ENCODE assay signal across 9 cellular contexts in the genomic region with DNA sequence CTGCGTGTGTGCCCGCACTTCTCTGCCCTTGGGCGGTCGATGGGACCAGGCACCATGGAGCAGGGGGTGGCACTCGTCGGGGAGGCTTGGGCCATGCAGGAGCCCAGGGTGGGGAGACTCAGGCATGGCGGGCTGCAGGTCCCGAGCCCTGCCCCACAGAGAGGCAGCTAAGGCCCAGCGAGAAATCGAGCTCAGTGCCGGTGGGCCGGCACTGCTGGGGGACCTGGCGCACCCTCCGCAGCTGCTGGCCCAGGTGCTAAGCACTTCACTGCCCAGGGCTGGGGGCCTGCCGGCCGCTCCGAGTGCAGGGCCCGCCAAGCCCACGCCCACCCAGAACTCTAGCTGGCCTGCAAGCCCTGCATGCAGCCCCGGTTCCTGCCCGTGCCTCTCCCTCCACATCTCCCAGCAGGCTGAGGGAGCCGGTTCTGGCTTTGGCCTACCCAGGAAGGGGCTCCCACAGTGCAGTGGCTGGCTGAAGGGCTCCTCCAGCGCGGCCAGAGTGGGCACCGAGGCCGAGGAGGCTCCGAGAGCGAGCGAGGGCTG. TPM values are rescaled to one million over a fixed set of nuclear protein-coding genes. Genes with fewer than 3 reads are reported as not detected.
DNase-seq lines count a peak whose midpoint lies in the region; ATAC-seq and TF ChIP-seq lines count a peak whose summit lies in the region.
"Had no signal": no experiment of that assay in that cellular context is flagged by ENCODE, and none has a peak within 500 bp of the region (broad histone marks: within the 10 kb centered on the region; RNA-seq: fewer than 3 reads in every experiment).

No MANE protein-coding gene starts in this region.

- H3K36me3 Mint-ChIP-seq in CD4-positive, CD25-positive, alpha-beta regulatory T cell, result peaks cover 29% of the 10 kb centered on the region
- H3K36me3 Mint-ChIP-seq in central memory CD8-positive, alpha-beta T cell (ENCODE audit: insufficient read depth), result peaks cover 14% of the 10 kb centered on the region

- H4K8ac ChIP-seq in neuronal stem cell (ENCODE audit: low read depth, low read length), result no peak overlapping the region

- ATAC-seq in CD4-positive, CD25-positive, alpha-beta regulatory T cell (ENCODE audit: low read depth in 2 of 2), result no peak
- ATAC-seq in central memory CD8-positive, alpha-beta T cell (replicated peaks; ENCODE audit: extremely low read depth, poor library complexity, severe bottlenecking), result peak; percentile 6
- ATAC-seq in HG02870 (IDR thresholded peaks at IDR 0.05; ENCODE audit: unreplicated experiment) (no peak), GM21619 (IDR thresholded peaks at IDR 0.05; ENCODE audit: unreplicated experiment) (no peak)

- no peak overlapping the region for H3K4ac ChIP-seq in neuronal stem cell (ENCODE audit: low read length)

- H3K27ac Mint-ChIP-seq in CD4-positive, CD25-positive, alpha-beta regulatory T cell, result peak overlapping the region; percentile 88 to 100 (median 99)
- peak overlapping the region; percentile 100 for H3K27ac Mint-ChIP-seq in central memory CD8-positive, alpha-beta T cell (ENCODE audit: low read depth)

- peaks cover 11% of the 10 kb centered on the region for H3K79me2 ChIP-seq in OCI-LY3 (ENCODE audit: low read length)

- peak overlapping the region; percentile 87 for H3K27ac ChIP-seq in CD4-positive, CD25-positive, alpha-beta regulatory T cell (ENCODE audit: insufficient read depth, low read length, poor library complexity, severe bottlenecking)
- H3K27ac ChIP-seq in OCI-LY3 (ENCODE audit: low read length), result peak overlapping the region; percentile 90
- H3K27ac ChIP-seq in neuronal stem cell (replicated peaks; ENCODE audit: low read length), result no peak overlapping the region

- peaks cover 0 to 6% (median 0%) of the 10 kb centered on the region in 7 donors for H3K9me3 Mint-ChIP-seq in CD4-positive, CD25-positive, alpha-beta regulatory T cell
- no peaks in the 10 kb centered on the region for H3K9me3 Mint-ChIP-seq in central memory CD8-positive, alpha-beta T cell

- H3K9me3 ChIP-seq in CD4-positive, CD25-positive, alpha-beta regulatory T cell (ENCODE audit: control insufficient read depth in 2 of 2, low read length in 2 of 2), result no peaks in the 10 kb centered on the region
- no peaks in the 10 kb centered on the region for H3K9me3 ChIP-seq in OCI-LY3 (ENCODE audit: insufficient read depth, low read length)
- H3K9me3 ChIP-seq in neuronal stem cell (replicated peaks in 1 of 2; ENCODE audit: control insufficient read depth in 2 of 2, insufficient read depth in 1 of 2, low read depth in 1 of 2, low read length in 2 of 2), result no peaks in the 10 kb centered on the region

- H3K4me1 Mint-ChIP-seq in CD4-positive, CD25-positive, alpha-beta regulatory T cell, result peaks cover 18 to 44% (median 30%) of the 10 kb centered on the region in 4 donors
- H3K4me1 Mint-ChIP-seq in central memory CD8-positive, alpha-beta T cell, result peaks cover 26% of the 10 kb centered on the region

- H3K9ac ChIP-seq in OCI-LY3 (ENCODE audit: low read length) (peak overlapping the region; percentile 84), neuronal stem cell (ENCODE audit: low read depth, low read length, poor library complexity) (no peak overlapping the region)

- TF ChIP-seq CTCF in OCI-LY3 (IDR thresholded peaks at IDR 0.05; ENCODE audit: low read depth, low read length), result no peak

- H3K4me3 ChIP-seq in CD4-positive, CD25-positive, alpha-beta regulatory T cell (ENCODE audit: low read depth, low read length), result peak overlapping the region; percentile 88
- H3K4me3 ChIP-seq in OCI-LY3 (ENCODE audit: low read length) (peak overlapping the region; percentile 83), neuronal stem cell (ENCODE audit: low read length in 2 of 2) (no peak overlapping the region)

- H3K4me2 ChIP-seq in OCI-LY3 (ENCODE audit: low read length) (peak overlapping the region; percentile 95), neuronal stem cell (ENCODE audit: insufficient read depth, low read length, poor library complexity, severe bottlenecking) (no peak overlapping the region)

- H3K27me3 Mint-ChIP-seq in CD4-positive, CD25-positive, alpha-beta regulatory T cell, result no peaks in the 10 kb centered on the region
- H3K27me3 Mint-ChIP-seq in central memory CD8-positive, alpha-beta T cell, result no peaks in the 10 kb centered on the region

- H3K27me3 ChIP-seq in CD4-positive, CD25-positive, alpha-beta regulatory T cell (ENCODE audit: control insufficient read depth, insufficient read depth, low read length), result no peaks in the 10 kb centered on the region
- no peaks in the 10 kb centered on the region for H3K27me3 ChIP-seq in OCI-LY3 (ENCODE audit: low read depth, low read length)
- H3K27me3 ChIP-seq in neuronal stem cell (ENCODE audit: control insufficient read depth in 3 of 3, insufficient read depth in 3 of 3, low read depth in 1 of 3, low read length in 3 of 3), result no peaks in the 10 kb centered on the region

- no peaks in the 10 kb centered on the region for H4K20me1 ChIP-seq in OCI-LY3 (ENCODE audit: insufficient read depth, low read length)

- no peak overlapping the region for H2BK15ac ChIP-seq in neuronal stem cell (ENCODE audit: low read length)

- H2AFZ ChIP-seq in OCI-LY3 (ENCODE audit: low read depth, low read length), result peak overlapping the region; percentile 90
- no peak overlapping the region for H2AFZ ChIP-seq in neuronal stem cell (ENCODE audit: low read length)

- peaks cover 21% of the 10 kb centered on the region for H3K36me3 ChIP-seq in CD4-positive, CD25-positive, alpha-beta regulatory T cell (ENCODE audit: control insufficient read depth, insufficient read depth, low read length)
- H3K36me3 ChIP-seq in OCI-LY3 (replicated peaks; ENCODE audit: low read depth, low read length) (peaks cover 23% of the 10 kb centered on the region), neuronal stem cell (replicated peaks in 1 of 2; ENCODE audit: control insufficient read depth in 2 of 2, insufficient read depth in 2 of 2, low read length in 2 of 2) (no peaks in the 10 kb centered on the region)

- H3K23ac ChIP-seq in neuronal stem cell (ENCODE audit: low read depth, low read length, poor library complexity), result peak overlapping the region; percentile 31

- H3K79me1 ChIP-seq in neuronal stem cell (ENCODE audit: low read depth, low read length), result no peaks in the 10 kb centered on the region

- peaks cover 29% of the 10 kb centered on the region for H3K4me1 ChIP-seq in CD4-positive, CD25-positive, alpha-beta regulatory T cell (ENCODE audit: control insufficient read depth, insufficient read depth, low read length, poor library complexity, severe bottlenecking)
- peaks cover 29% of the 10 kb centered on the region for H3K4me1 ChIP-seq in OCI-LY3 (ENCODE audit: low read length)
- H3K4me1 ChIP-seq in neuronal stem cell (ENCODE audit: control insufficient read depth in 2 of 2, insufficient read depth in 1 of 2, low read depth in 1 of 2, low read length in 2 of 2), result peaks cover 0 to 1% of the 10 kb centered on the region in 2 donors

- no peak overlapping the region for H2BK5ac ChIP-seq in neuronal stem cell (ENCODE audit: low read length)

- peak overlapping the region; percentile 92 to 100 (median 96) for H3K4me3 Mint-ChIP-seq in CD4-positive, CD25-positive, alpha-beta regulatory T cell
- peak overlapping the region; percentile 98 for H3K4me3 Mint-ChIP-seq in central memory CD8-positive, alpha-beta T cell

- WGBS in neuronal stem cell (ENCODE audit: extremely low coverage in 2 of 2, insufficient read length in 2 of 2, insufficient replicate concordance in 1 of 2), 2 donors, result no CpG with 5 or more reads among the region's 29 CpGs

- peak overlapping the region; percentile 25 for H3K18ac ChIP-seq in neuronal stem cell (ENCODE audit: low read length)

- H2AK5ac ChIP-seq in neuronal stem cell (ENCODE audit: low read depth, low read length), result no peak overlapping the region

- no peak overlapping the region for H2BK12ac ChIP-seq in neuronal stem cell (ENCODE audit: low read length)

- H3K14ac ChIP-seq in neuronal stem cell (ENCODE audit: low read length), result no peak overlapping the region

- no peak overlapping the region for H2BK120ac ChIP-seq in neuronal stem cell (ENCODE audit: low read depth, low read length)

- H4K91ac ChIP-seq in neuronal stem cell (ENCODE audit: low read depth, low read length, poor library complexity), result no peak overlapping the region

- DNase-seq in CD4-positive, CD25-positive, alpha-beta regulatory T cell, result peak in 1 of 3 donors; percentile 6
- no peak for DNase-seq in central memory CD8-positive, alpha-beta T cell (ENCODE audit: low spot score in 2 of 2)
- DNase-seq in neuronal stem cell (ENCODE audit: low spot score), result no peak
- DNase-seq in islet precursor cell, result no peak
- DNase-seq in cerebellar nuclear complex (lab: John Stamatoyannopoulos, UW), result no peak
- DNase-seq: T1000 had no signal

RNA-seq across cellular contexts. Expression of gene RTP4, which starts 0.6 kb away (rescaled TPM):
- 4.6 TPM for total RNA-seq in CD4-positive, CD25-positive, alpha-beta regulatory T cell
- 10 to 100 TPM; 14.7 to 27.7 (median 21.2) TPM for polyA plus RNA-seq in CD4-positive, CD25-positive, alpha-beta regulatory T cell
- not detected for polyA plus RNA-seq in neuronal stem cell (2013, experiment 1 of 2)
- not detected for polyA plus RNA-seq in neuronal stem cell (2013, experiment 2 of 2)

Comparison
In these comparisons a context has a peak if more than half of its experiments do, and no peak if none do; other contexts are left out.
1. H3K4me3 ChIP-seq: peak in CD4-positive, CD25-positive, alpha-beta regulatory T cell (single experiment) and OCI-LY3 (single experiment); none in neuronal stem cell (0 of 2).